Comparison of ENCODE assay signal across 1 cellular context in the genomic region with DNA sequence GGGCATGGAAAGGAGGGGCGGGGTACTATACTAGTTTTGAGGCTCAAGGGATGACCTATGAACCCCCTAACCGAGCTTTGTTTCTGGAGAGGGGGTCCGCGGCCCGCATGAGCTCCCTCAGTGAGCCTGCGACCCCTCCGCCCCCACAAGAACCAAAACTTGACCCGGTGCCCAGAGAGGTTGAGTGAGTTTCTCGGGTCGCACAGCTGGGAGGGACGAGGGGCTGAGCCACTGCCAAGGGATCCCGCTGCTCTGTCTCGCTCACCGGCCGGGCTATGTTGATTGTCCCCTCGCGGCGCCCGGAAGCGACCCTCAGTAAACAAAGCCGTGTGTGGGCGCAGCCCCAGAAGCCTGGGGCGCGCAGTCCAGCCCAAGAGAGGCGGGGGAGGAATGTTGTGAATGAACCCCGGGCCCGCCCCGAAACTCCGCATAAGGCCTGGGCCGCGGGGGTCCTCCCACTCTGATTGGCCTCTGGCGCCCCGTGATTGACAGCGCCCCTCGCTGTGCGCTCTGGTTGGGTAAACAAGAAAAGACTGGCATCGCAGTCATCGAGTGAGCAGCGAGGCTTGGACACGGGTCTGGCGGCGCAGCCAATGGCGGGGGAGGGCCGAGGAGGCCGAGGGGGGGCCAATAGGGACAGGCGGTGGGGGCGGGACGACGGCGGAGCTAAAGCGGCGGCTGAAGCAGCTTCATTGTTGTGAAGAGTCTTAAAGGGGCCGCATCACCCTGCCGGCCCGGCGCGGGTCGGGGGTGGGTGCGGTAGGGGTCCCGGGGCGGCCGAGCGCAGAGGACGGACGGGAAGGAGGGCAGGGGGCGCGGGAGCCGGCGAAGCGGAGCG.
TF ChIP-seq lines count a peak whose summit lies in the region.

ZSWIM4 (plus strand) TSS at position 692 of the 838 bp plus-strand sequence. CDS start 206 bp downstream, outside the sequence.

TF ChIP-seq in HepG2, 621 proteins besides CTCF, POLR2A, EP300 and RAD21 (continued from another document and continues in another):
- TF ChIP-seq USF2 (IDR thresholded peaks at IDR 0.05; ENCODE audit: low read depth, low read length) (peak; percentile 34; the same call in 1 of the 2 replicates), USF2 (CRISPR knock-in tag; IDR thresholded peaks at IDR 0.05; ENCODE audit: borderline replicate concordance) (peak; percentile 89; the same call in 1 of the 2 replicates), CBX2 (IDR thresholded peaks at IDR 0.05; ENCODE audit: low read depth, low read length) (no peak), CBX2 (CRISPR knock-in tag; IDR thresholded peaks at IDR 0.05; ENCODE audit: low read depth) (0 out of 2 replicates have a peak, but pooled peaks have one; percentile 25), FOXJ3 (CRISPR knock-in tag; IDR thresholded peaks at IDR 0.05; ENCODE audit: borderline replicate concordance) (peak; percentile 46; the same call in 1 of the 2 replicates), ZNF317 (CRISPR knock-in tag; IDR thresholded peaks at IDR 0.05) (no peak), ZNF781 (CRISPR knock-in tag; IDR thresholded peaks at IDR 0.05; ENCODE audit: borderline replicate concordance, not compliant biosample characterization) (peak; percentile 27), NFYC (CRISPR knock-in tag; IDR thresholded peaks at IDR 0.05) (peak; percentile 95), PHF8 (CRISPR knock-in tag; IDR thresholded peaks at IDR 0.05) (peak; percentile 47), ASH2L (IDR thresholded peaks at IDR 0.05; ENCODE audit: insufficient read length, low read depth, low read length) (no peak), RELA (CRISPR knock-in tag; IDR thresholded peaks at IDR 0.05) (no peak), TBX2 (CRISPR knock-in tag; IDR thresholded peaks at IDR 0.05; ENCODE audit: borderline replicate concordance) (peak; percentile 46; the same call in 1 of the 2 replicates), FOXP1 (IDR thresholded peaks at IDR 0.05) (no peak), FOXP1 (CRISPR knock-in tag; IDR thresholded peaks at IDR 0.05) (peak; percentile 44), ZNF558 (CRISPR knock-in tag; IDR thresholded peaks at IDR 0.05; ENCODE audit: borderline replicate concordance) (no peak), RBFOX2 (IDR thresholded peaks at IDR 0.05; ENCODE audit: low read depth, low read length) (peak; percentile 73), FOXO1 (CRISPR knock-in tag; IDR thresholded peaks at IDR 0.05) (peak; percentile 53; the same call in 1 of the 2 replicates), ZNF121 (CRISPR knock-in tag; IDR thresholded peaks at IDR 0.05) (peak; percentile 99), ZNF788 (CRISPR knock-in tag; IDR thresholded peaks at IDR 0.05; ENCODE audit: borderline replicate concordance) (peak; percentile 58; the same call in 1 of the 2 replicates), ZNF280D (CRISPR knock-in tag; IDR thresholded peaks at IDR 0.05) (peak; percentile 79), MEIS2 (CRISPR knock-in tag; IDR thresholded peaks at IDR 0.05) (peak; percentile 96), UBTF (CRISPR knock-in tag; IDR thresholded peaks at IDR 0.05) (no peak), ZNF292 (CRISPR knock-in tag; IDR thresholded peaks at IDR 0.05; ENCODE audit: borderline replicate concordance, low read depth) (0 out of 2 replicates have a peak, but pooled peaks have one; percentile 33), NR2C2 (CRISPR knock-in tag; IDR thresholded peaks at IDR 0.05; ENCODE audit: borderline replicate concordance) (peak; percentile 53; the same call in 1 of the 2 replicates), SOX6 (IDR thresholded peaks at IDR 0.05) (no peak), SOX6 (CRISPR knock-in tag; IDR thresholded peaks at IDR 0.05) (peak; percentile 54), SRSF1 (optimal IDR thresholded peaks at IDR 0.05; ENCODE audit: low read depth, low read length) (peak; percentile 92), NPAS2 (CRISPR knock-in tag; IDR thresholded peaks at IDR 0.05; ENCODE audit: borderline replicate concordance) (no peak), ZNF263 (CRISPR knock-in tag; IDR thresholded peaks at IDR 0.05) (0 out of 2 replicates have a peak, but pooled peaks have one; percentile 39), STAT5B (CRISPR knock-in tag; IDR thresholded peaks at IDR 0.05) (no peak), SAP130 (CRISPR knock-in tag; IDR thresholded peaks at IDR 0.05; ENCODE audit: low read depth) (peak; percentile 58), MIER3 (CRISPR knock-in tag; IDR thresholded peaks at IDR 0.05; ENCODE audit: borderline replicate concordance) (no peak), MED1 (CRISPR knock-in tag; IDR thresholded peaks at IDR 0.05) (peak; percentile 59)
- TF ChIP-seq, protein P1, sequence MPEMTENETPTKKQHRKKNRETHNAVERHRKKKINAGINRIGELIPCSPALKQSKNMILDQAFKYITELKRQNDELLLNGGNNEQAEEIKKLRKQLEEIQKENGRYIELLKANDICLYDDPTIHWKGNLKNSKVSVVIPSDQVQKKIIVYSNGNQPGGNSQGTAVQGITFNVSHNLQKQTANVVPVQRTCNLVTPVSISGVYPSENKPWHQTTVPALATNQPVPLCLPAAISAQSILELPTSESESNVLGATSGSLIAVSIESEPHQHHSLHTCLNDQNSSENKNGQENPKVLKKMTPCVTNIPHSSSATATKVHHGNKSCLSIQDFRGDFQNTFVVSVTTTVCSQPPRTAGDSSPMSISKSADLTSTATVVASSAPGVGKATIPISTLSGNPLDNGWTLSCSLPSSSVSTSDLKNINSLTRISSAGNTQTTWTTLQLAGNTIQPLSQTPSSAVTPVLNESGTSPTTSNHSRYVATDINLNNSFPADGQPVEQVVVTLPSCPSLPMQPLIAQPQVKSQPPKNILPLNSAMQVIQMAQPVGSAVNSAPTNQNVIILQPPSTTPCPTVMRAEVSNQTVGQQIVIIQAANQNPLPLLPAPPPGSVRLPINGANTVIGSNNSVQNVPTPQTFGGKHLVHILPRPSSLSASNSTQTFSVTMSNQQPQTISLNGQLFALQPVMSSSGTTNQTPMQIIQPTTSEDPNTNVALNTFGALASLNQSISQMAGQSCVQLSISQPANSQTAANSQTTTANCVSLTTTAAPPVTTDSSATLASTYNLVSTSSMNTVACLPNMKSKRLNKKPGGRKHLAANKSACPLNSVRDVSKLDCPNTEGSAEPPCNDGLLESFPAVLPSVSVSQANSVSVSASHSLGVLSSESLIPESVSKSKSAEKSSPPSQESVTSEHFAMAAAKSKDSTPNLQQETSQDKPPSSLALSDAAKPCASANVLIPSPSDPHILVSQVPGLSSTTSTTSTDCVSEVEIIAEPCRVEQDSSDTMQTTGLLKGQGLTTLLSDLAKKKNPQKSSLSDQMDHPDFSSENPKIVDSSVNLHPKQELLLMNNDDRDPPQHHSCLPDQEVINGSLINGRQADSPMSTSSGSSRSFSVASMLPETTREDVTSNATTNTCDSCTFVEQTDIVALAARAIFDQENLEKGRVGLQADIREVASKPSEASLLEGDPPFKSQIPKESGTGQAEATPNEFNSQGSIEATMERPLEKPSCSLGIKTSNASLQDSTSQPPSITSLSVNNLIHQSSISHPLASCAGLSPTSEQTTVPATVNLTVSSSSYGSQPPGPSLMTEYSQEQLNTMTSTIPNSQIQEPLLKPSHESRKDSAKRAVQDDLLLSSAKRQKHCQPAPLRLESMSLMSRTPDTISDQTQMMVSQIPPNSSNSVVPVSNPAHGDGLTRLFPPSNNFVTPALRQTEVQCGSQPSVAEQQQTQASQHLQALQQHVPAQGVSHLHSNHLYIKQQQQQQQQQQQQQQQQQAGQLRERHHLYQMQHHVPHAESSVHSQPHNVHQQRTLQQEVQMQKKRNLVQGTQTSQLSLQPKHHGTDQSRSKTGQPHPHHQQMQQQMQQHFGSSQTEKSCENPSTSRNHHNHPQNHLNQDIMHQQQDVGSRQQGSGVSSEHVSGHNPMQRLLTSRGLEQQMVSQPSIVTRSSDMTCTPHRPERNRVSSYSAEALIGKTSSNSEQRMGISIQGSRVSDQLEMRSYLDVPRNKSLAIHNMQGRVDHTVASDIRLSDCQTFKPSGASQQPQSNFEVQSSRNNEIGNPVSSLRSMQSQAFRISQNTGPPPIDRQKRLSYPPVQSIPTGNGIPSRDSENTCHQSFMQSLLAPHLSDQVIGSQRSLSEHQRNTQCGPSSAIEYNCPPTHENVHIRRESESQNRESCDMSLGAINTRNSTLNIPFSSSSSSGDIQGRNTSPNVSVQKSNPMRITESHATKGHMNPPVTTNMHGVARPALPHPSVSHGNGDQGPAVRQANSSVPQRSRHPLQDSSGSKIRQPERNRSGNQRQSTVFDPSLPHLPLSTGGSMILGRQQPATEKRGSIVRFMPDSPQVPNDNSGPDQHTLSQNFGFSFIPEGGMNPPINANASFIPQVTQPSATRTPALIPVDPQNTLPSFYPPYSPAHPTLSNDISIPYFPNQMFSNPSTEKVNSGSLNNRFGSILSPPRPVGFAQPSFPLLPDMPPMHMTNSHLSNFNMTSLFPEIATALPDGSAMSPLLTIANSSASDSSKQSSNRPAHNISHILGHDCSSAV (CRISPR knock-in tag; IDR thresholded peaks at IDR 0.05; ENCODE audit: borderline replicate concordance), result no peak
- TF ChIP-seq, protein P2, sequence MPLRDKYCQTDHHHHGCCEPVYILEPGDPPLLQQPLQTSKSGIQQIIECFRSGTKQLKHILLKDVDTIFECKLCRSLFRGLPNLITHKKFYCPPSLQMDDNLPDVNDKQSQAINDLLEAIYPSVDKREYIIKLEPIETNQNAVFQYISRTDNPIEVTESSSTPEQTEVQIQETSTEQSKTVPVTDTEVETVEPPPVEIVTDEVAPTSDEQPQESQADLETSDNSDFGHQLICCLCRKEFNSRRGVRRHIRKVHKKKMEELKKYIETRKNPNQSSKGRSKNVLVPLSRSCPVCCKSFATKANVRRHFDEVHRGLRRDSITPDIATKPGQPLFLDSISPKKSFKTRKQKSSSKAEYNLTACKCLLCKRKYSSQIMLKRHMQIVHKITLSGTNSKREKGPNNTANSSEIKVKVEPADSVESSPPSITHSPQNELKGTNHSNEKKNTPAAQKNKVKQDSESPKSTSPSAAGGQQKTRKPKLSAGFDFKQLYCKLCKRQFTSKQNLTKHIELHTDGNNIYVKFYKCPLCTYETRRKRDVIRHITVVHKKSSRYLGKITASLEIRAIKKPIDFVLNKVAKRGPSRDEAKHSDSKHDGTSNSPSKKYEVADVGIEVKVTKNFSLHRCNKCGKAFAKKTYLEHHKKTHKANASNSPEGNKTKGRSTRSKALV (CRISPR knock-in tag; IDR thresholded peaks at IDR 0.05), result peak; percentile 60; the same call in 1 of the 2 replicates
- TF ChIP-seq, protein P3, sequence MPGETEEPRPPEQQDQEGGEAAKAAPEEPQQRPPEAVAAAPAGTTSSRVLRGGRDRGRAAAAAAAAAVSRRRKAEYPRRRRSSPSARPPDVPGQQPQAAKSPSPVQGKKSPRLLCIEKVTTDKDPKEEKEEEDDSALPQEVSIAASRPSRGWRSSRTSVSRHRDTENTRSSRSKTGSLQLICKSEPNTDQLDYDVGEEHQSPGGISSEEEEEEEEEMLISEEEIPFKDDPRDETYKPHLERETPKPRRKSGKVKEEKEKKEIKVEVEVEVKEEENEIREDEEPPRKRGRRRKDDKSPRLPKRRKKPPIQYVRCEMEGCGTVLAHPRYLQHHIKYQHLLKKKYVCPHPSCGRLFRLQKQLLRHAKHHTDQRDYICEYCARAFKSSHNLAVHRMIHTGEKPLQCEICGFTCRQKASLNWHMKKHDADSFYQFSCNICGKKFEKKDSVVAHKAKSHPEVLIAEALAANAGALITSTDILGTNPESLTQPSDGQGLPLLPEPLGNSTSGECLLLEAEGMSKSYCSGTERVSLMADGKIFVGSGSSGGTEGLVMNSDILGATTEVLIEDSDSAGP (CRISPR knock-in tag; IDR thresholded peaks at IDR 0.05; ENCODE audit: borderline replicate concordance), result peak; percentile 99
